Comparison of ENCODE assay signal across 16 cellular contexts in the genomic region with DNA sequence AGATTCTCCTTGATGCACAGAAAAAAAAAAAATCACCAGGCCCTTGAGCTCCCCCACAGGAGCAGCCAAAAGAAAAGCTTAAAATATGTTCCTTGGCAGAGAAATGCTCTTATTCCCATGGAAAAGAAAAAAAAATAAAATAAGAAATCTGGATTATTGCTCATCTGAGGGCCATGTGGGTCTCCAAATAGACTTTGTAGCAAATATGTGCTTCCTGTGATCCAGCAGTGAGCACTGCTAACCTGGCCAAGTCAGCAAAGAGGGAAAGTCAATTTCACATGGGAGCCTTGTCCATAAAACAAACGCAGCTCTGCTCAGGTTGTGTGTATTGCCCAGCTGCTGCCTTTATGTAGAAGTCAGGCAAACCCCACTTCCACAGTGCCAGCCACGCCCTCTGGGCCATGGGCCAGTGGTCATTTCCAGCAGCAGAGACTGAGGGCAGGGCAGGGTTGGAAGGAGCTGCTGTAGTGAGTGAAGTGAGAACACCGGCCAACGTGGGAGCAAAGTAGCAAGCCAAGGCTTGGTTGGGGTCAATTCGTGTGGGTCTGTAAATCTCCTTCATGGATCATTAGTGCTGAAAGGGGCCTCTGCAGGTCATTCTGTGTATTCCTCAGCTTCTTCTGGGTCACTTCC.
A peak's percentile ranks its signal among the peaks of the same experiment; 100 is the strongest.
DNase-seq lines count a peak whose midpoint lies in the region; ATAC-seq and TF ChIP-seq lines count a peak whose summit lies in the region.
"Had no signal": no experiment of that assay in that cellular context is flagged by ENCODE, and none has a peak within 500 bp of the region (broad histone marks: within the 10 kb centered on the region; RNA-seq: fewer than 3 reads in every experiment).

No MANE protein-coding gene starts in this region.

- intact Hi-C loops in colonic mucosa (cut with DNase I) = no loop called here
- intact Hi-C loops in left colon (cut with DNase I, micrococcal nuclease) = no loop called here
- intact Hi-C loops in sciatic nerve (cut with DNase I) = no loop called here
- intact Hi-C loops in PC-3 (cut with micrococcal nuclease) = no loop called here
- intact Hi-C loops in breast epithelium (cut with DNase I; ENCODE audit: low total_unique reads) = no loop called here

- no TSS peak for BruUV-seq in PC-3 (replicated peaks; lab: Mats Ljungman, UMichigan)

- TF ChIP-seq CTCF in colonic mucosa (IDR thresholded peaks at IDR 0.05) (no peak), PC-3 (conservative IDR thresholded peaks at IDR 0.05; ENCODE audit: low read depth, low read length) (no peak), breast epithelium (IDR thresholded peaks at IDR 0.05) (no peak)

- H3K36me3 ChIP-seq in colonic mucosa (no peaks in the 10 kb centered on the region), PC-3 (ENCODE audit: low read depth, low read length) (peaks cover 11% of the 10 kb centered on the region; the same call in 1 of the 2 replicates), breast epithelium (no peaks in the 10 kb centered on the region)
- H3K36me3 ChIP-seq in effector memory CD4-positive, alpha-beta T cell (ENCODE audit: control insufficient read depth, insufficient read depth, low read length) = no peaks in the 10 kb centered on the region

- H3K9me3 ChIP-seq in colonic mucosa = no peaks in the 10 kb centered on the region
- H3K9me3 ChIP-seq in PC-3 (ENCODE audit: low read length) = peaks cover 13% of the 10 kb centered on the region; the same call in 1 of the 2 replicates
- no peaks in the 10 kb centered on the region for H3K9me3 ChIP-seq in effector memory CD4-positive, alpha-beta T cell (ENCODE audit: control insufficient read depth, low read length)
- H3K9me3 ChIP-seq in breast epithelium = peaks cover 0 to 5% of the 10 kb centered on the region in 2 donors

- H3K9me2 ChIP-seq in PC-3 (replicated peaks; ENCODE audit: low read length) = no peaks in the 10 kb centered on the region

- no peaks in the 10 kb centered on the region for H3F3A ChIP-seq in PC-3 (ENCODE audit: low read length, unreplicated experiment)

- no peak overlapping the region for H2AFZ ChIP-seq in PC-3 (ENCODE audit: low read length)
- H2AFZ ChIP-seq: GM23338 had no signal

- no peak overlapping the region for H3K4me3 ChIP-seq in colonic mucosa
- no peak overlapping the region for H3K4me3 ChIP-seq in PC-3 (ENCODE audit: low read length)
- H3K4me3 ChIP-seq in effector memory CD4-positive, alpha-beta T cell (ENCODE audit: insufficient read depth, low read depth, low read length, poor library complexity, severe bottlenecking) = no peak overlapping the region
- no peak overlapping the region for H3K4me3 ChIP-seq in breast epithelium
- H3K4me3 ChIP-seq: GM23338 had no signal

- no peak overlapping the region for H3K4me2 ChIP-seq in PC-3 (ENCODE audit: low read length)
- H3K4me2 ChIP-seq: GM23338 had no signal

- ATAC-seq in left colon = peak; percentile 28
- peak; percentile 86 for ATAC-seq in sciatic nerve
- no peak for ATAC-seq in PC-3
- ATAC-seq: activated T-helper 17 cell treated with anti-CD3 and anti-CD28 coated beads, Interleukin-2, amount 50 U/mL, for 72 hours; GM23338; naive thymus-derived CD4-positive, alpha-beta T cell had no signal

- no peak for TF ChIP-seq POLR2A in breast epithelium (IDR thresholded peaks at IDR 0.05)

- DNase-seq in AG20443 (ENCODE audit: low spot score) (peak; percentile 10), colonic mucosa (peak; percentile 18), left colon (peak in 1 of 2 donors; percentile 12), sciatic nerve (ENCODE audit: low spot score) (peak; percentile 78), PC-3 (no peak), NCI-H1694 (lab: John Stamatoyannopoulos, UW) (no peak), breast epithelium (ENCODE audit: low spot score in 2 of 2) (no peak)
- DNase-seq in effector memory CD4-positive, alpha-beta T cell = no peak
- DNase-seq: CD4-positive, alpha-beta memory T cell; kidney glomerular epithelial cell; naive thymus-derived CD4-positive, alpha-beta T cell; NCI-H1930; NCI-H526; SW 1271 had no signal

- H3K27ac ChIP-seq in colonic mucosa = no peak overlapping the region
- H3K27ac ChIP-seq in PC-3 (ENCODE audit: low read length) = no peak overlapping the region
- no peak overlapping the region for H3K27ac ChIP-seq in effector memory CD4-positive, alpha-beta T cell (ENCODE audit: insufficient read depth, low read length, poor library complexity, severe bottlenecking)
- peak overlapping the region in 1 of 2 donors; percentile 46 for H3K27ac ChIP-seq in breast epithelium

- H4K20me1 ChIP-seq in PC-3 (ENCODE audit: low read length) = no peaks in the 10 kb centered on the region

- H3K9ac ChIP-seq in colonic mucosa (ENCODE audit: low read depth in 2 of 2, low read length in 2 of 2) (no peak overlapping the region), PC-3 (ENCODE audit: low read length) (no peak overlapping the region)

- POLR2A ChIA-PET in PC-3 (lab: Charles Lee; ENCODE audit: unreplicated experiment) = no interaction called here

- H3K4me1 ChIP-seq in colonic mucosa = no peaks in the 10 kb centered on the region
- no peaks in the 10 kb centered on the region for H3K4me1 ChIP-seq in PC-3 (ENCODE audit: insufficient read depth, low read length)
- H3K4me1 ChIP-seq in effector memory CD4-positive, alpha-beta T cell (ENCODE audit: control insufficient read depth, insufficient read depth, low read length, poor library complexity, severe bottlenecking) = no peaks in the 10 kb centered on the region
- H3K4me1 ChIP-seq in breast epithelium = no peaks in the 10 kb centered on the region

- no peaks in the 10 kb centered on the region for H3K79me2 ChIP-seq in PC-3 (ENCODE audit: low read length)

- H3K27me3 ChIP-seq in colonic mucosa (no peaks in the 10 kb centered on the region), PC-3 (ENCODE audit: low read length) (no peaks in the 10 kb centered on the region), breast epithelium (no peaks in the 10 kb centered on the region)
- H3K27me3 ChIP-seq in effector memory CD4-positive, alpha-beta T cell (replicated peaks; ENCODE audit: control insufficient read depth, insufficient read depth, low read length, poor library complexity, severe bottlenecking) = no peaks in the 10 kb centered on the region

- CTCF ChIA-PET in PC-3 (lab: Charles Lee) = no interaction called here

Comparison
In these comparisons a context has a peak if more than half of its experiments do, and no peak if none do; other contexts are left out.
1. DNase-seq: peak in AG20443 (single experiment), colonic mucosa (single experiment) and sciatic nerve (single experiment); none in PC-3 (single experiment), NCI-H1694 (single experiment), effector memory CD4-positive, alpha-beta T cell (0 of 3) and breast epithelium (0 of 2).